In the genomic region with DNA sequence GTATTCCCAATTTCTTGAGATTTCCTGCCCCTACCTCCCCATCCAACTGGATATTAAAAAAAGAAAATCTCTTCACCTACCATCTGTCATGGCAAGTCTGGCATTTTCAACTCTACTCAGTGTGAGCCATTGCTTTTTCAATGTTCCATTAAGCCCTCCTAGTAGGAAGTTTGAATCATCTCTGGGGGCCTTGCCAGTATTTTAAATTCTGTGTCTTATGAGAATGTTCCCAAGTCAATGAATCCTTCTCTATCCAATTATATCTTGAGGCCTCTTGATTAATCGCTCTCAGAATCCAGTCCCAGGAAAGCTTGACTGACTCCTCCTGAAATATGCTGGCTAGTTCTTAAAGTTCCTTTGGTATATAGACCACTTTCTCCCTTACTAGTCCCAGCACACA, we compare ENCODE assay signal across 20 cellular contexts.
A peak's percentile ranks its signal among the peaks of the same experiment; 100 is the strongest.
DNase-seq lines count a peak whose midpoint lies in the region; ATAC-seq, FAIRE-seq and TF ChIP-seq lines count a peak whose summit lies in the region.
"Had no signal": no experiment of that assay in that cellular context is flagged by ENCODE, and none has a peak within 500 bp of the region (broad histone marks: within the 10 kb centered on the region; RNA-seq: fewer than 3 reads in every experiment).

No MANE protein-coding gene starts in this region.

- H3K4me3 ChIP-seq in IMR-90 (ENCODE audit: insufficient read depth, low read depth, low read length), result no peak overlapping the region
- H3K4me3 ChIP-seq in astrocyte (ENCODE audit: insufficient read depth, low read depth, low read length), result no peak overlapping the region
- no peak overlapping the region for H3K4me3 ChIP-seq in fibroblast of the aortic adventitia (ENCODE audit: low read depth, low read length)
- H3K4me3 ChIP-seq in thyroid gland (replicated peaks in 1 of 3), result no peak overlapping the region
- H3K4me3 ChIP-seq: BLaER1 had no signal

- H2AK5ac ChIP-seq in IMR-90 (ENCODE audit: low read depth, low read length), result no peak overlapping the region

- peaks cover 3% of the 10 kb centered on the region for H3K4me1 Mint-ChIP-seq in astrocyte (ENCODE audit: low read depth, unreplicated experiment)
- H3K4me1 Mint-ChIP-seq: CD14-positive monocyte; CD4-positive, alpha-beta memory T cell had no signal

- H3K9me3 Mint-ChIP-seq in astrocyte (ENCODE audit: unreplicated experiment), result peaks cover 13% of the 10 kb centered on the region
- H3K9me3 Mint-ChIP-seq in activated naive CD4-positive, alpha-beta T cell treated with anti-CD3 and anti-CD28 coated beads, Interleukin-2, amount 50 U/mL, for 72 hours, result peaks cover 0 to 4% of the 10 kb centered on the region in 2 donors

- H4K8ac ChIP-seq in IMR-90 (ENCODE audit: low read depth in 2 of 2, low read length in 2 of 2), result no peak overlapping the region

- H3K36me3 Mint-ChIP-seq in astrocyte (ENCODE audit: low read depth, unreplicated experiment), result no peaks in the 10 kb centered on the region
- no peaks in the 10 kb centered on the region for H3K36me3 Mint-ChIP-seq in activated naive CD4-positive, alpha-beta T cell treated with anti-CD3 and anti-CD28 coated beads, Interleukin-2, amount 50 U/mL, for 72 hours
- H3K36me3 Mint-ChIP-seq: CD14-positive monocyte; CD4-positive, alpha-beta memory T cell had no signal

- dilution Hi-C loops in IMR-90 (cut with HindIII; ENCODE audit: low sequenced_read_pairs, unreplicated experiment), result no loop called here

- BruUV-seq in IMR-90 (replicated peaks; lab: Mats Ljungman, UMichigan), result no TSS peak

- no peak overlapping the region for H4K91ac ChIP-seq in IMR-90 (ENCODE audit: insufficient read depth, low read depth, low read length)

- H3K9ac ChIP-seq in IMR-90 (ENCODE audit: low read depth, low read length) (no peak overlapping the region), astrocyte (ENCODE audit: low read length) (no peak overlapping the region)
- H3K9ac ChIP-seq: BLaER1 had no signal

- H2AK9ac ChIP-seq in IMR-90 (replicated peaks; ENCODE audit: low read depth, low read length, poor library complexity), result no peak overlapping the region

- H3K27me3 Mint-ChIP-seq in astrocyte (ENCODE audit: low read depth, unreplicated experiment), result no peaks in the 10 kb centered on the region

- no peak for ATAC-seq in IMR-90 (ENCODE audit: low read depth)
- ATAC-seq in activated naive CD4-positive, alpha-beta T cell treated with anti-CD3 and anti-CD28 coated beads, Interleukin-2, amount 50 U/mL, for 72 hours, result no peak
- ATAC-seq: HCT116, HepG2 had no signal

- H3K27ac Mint-ChIP-seq in astrocyte (ENCODE audit: unreplicated experiment), result no peak overlapping the region
- no peak overlapping the region for H3K27ac Mint-ChIP-seq in activated naive CD4-positive, alpha-beta T cell treated with anti-CD3 and anti-CD28 coated beads, Interleukin-2, amount 50 U/mL, for 72 hours
- H3K27ac Mint-ChIP-seq: CD14-positive monocyte; CD4-positive, alpha-beta memory T cell had no signal

- intact Hi-C loops in IMR-90 (cut with micrococcal nuclease), result no loop called here
- intact Hi-C loops in thyroid gland (cut with DNase I), result no loop called here

- H3K79me1 ChIP-seq in IMR-90 (ENCODE audit: low read depth in 1 of 2, low read length in 2 of 2), result no peaks in the 10 kb centered on the region

- no peak overlapping the region for H3K4ac ChIP-seq in IMR-90 (ENCODE audit: low read depth, low read length)

- H3K27me3 ChIP-seq in IMR-90 (ENCODE audit: control insufficient read depth, insufficient read depth, low read length) (no peaks in the 10 kb centered on the region), astrocyte (ENCODE audit: insufficient read depth, low read length) (no peaks in the 10 kb centered on the region), thyroid gland (no peaks in the 10 kb centered on the region)
- H3K27me3 ChIP-seq: BLaER1 had no signal

- H3K79me2 ChIP-seq in astrocyte (ENCODE audit: insufficient read depth, low read length), result no peaks in the 10 kb centered on the region

- FAIRE-seq in astrocyte (lab: Jason Lieb, UNC), result no peak
- FAIRE-seq: A204.1, HepG2 had no signal

- H3K14ac ChIP-seq in IMR-90 (replicated peaks; ENCODE audit: low read depth, low read length), result no peak overlapping the region

- H3K9me3 ChIP-seq in IMR-90 (ENCODE audit: control insufficient read depth, insufficient read depth, low read length) (peaks cover 2% of the 10 kb centered on the region; the same call in 1 of the 2 replicates), astrocyte (ENCODE audit: insufficient read depth, low read depth, low read length) (no peaks in the 10 kb centered on the region), thyroid gland (no peaks in the 10 kb centered on the region)

- no peaks in the 10 kb centered on the region for H3K9me1 ChIP-seq in IMR-90 (ENCODE audit: insufficient read depth, low read length)

- no peak overlapping the region for H3K4me3 Mint-ChIP-seq in astrocyte (ENCODE audit: unreplicated experiment)
- H3K4me3 Mint-ChIP-seq: CD14-positive monocyte; CD4-positive, alpha-beta memory T cell had no signal

- TF ChIP-seq RAD21 in IMR-90 (IDR thresholded peaks at IDR 0.05; ENCODE audit: low read length), result no peak

- in situ Hi-C loops in IMR-90 (cut with MboI; ENCODE audit: low sequenced_read_pairs), result no loop called here

- H2AFZ ChIP-seq in IMR-90 (replicated peaks; ENCODE audit: low read length, poor library complexity), result no peak overlapping the region
- no peak overlapping the region for H2AFZ ChIP-seq in astrocyte (ENCODE audit: low read depth, low read length)

- POLR2A ChIA-PET in IMR-90 (lab: Charles Lee; ENCODE audit: unreplicated experiment), result no interaction called here

- no peak overlapping the region for H2BK5ac ChIP-seq in IMR-90 (ENCODE audit: low read depth, low read length, poor library complexity, severe bottlenecking)

- H3K36me3 ChIP-seq in IMR-90 (ENCODE audit: control insufficient read depth, insufficient read depth, low read length) (no peaks in the 10 kb centered on the region), astrocyte (ENCODE audit: insufficient read depth, low read length) (no peaks in the 10 kb centered on the region), thyroid gland (no peaks in the 10 kb centered on the region)
- H3K36me3 ChIP-seq: BLaER1 had no signal

- H3K23ac ChIP-seq in IMR-90 (ENCODE audit: low read depth, low read length), result no peak overlapping the region

- no peak for TF ChIP-seq CTCF in IMR-90 (conservative IDR thresholded peaks at IDR 0.05; ENCODE audit: low read depth, low read length)
- TF ChIP-seq CTCF in astrocyte (IDR thresholded peaks at IDR 0.05; ENCODE audit: insufficient read depth, low read depth, low read length), result no peak
- TF ChIP-seq CTCF in fibroblast of the aortic adventitia (IDR thresholded peaks at IDR 0.05; ENCODE audit: insufficient read depth, low read length), result no peak
- TF ChIP-seq CTCF in thyroid gland (IDR thresholded peaks at IDR 0.05), result no peak

- CTCF ChIA-PET in IMR-90 (lab: Yijun Ruan, JAX), result no interaction called here

- H3K27ac ChIP-seq in IMR-90 (ENCODE audit: insufficient read depth, low read length), result no peak overlapping the region
- H3K27ac ChIP-seq in astrocyte (ENCODE audit: low read depth, low read length), result no peak overlapping the region
- H3K27ac ChIP-seq in thyroid gland, result no peak overlapping the region
- H3K27ac ChIP-seq: BLaER1 had no signal

- no peak overlapping the region for H2BK15ac ChIP-seq in IMR-90 (ENCODE audit: low read depth, low read length)

- no peak overlapping the region for H3K18ac ChIP-seq in IMR-90 (ENCODE audit: low read depth, low read length)

- H3K56ac ChIP-seq in IMR-90 (ENCODE audit: extremely low read depth, insufficient read depth, low read length), result no peak overlapping the region

- no peak overlapping the region for H2BK120ac ChIP-seq in IMR-90 (ENCODE audit: low read depth, low read length)

- H4K5ac ChIP-seq in IMR-90 (ENCODE audit: low read depth, low read length), result no peak overlapping the region

- TF ChIP-seq POLR2A in IMR-90 (IDR thresholded peaks at IDR 0.05; ENCODE audit: low read depth, low read length), result no peak
- TF ChIP-seq POLR2A in thyroid gland (IDR thresholded peaks at IDR 0.05), result no peak

- no CpG with 5 or more reads among the region's 1 CpG for WGBS in IMR-90 (ENCODE audit: extremely low coverage in 2 of 2, insufficient read length in 1 of 2), 2 experiments
- WGBS in thyroid gland, 2 donors, result 100% methylated on average over 1 of the region's 1 CpG

- H3K4me2 ChIP-seq in IMR-90 (ENCODE audit: low read depth, low read length) (no peak overlapping the region), astrocyte (ENCODE audit: low read length) (no peak overlapping the region)
- H3K4me2 ChIP-seq: BLaER1 had no signal

- peak; percentile 59 for DNase-seq in EH (ENCODE audit: low read depth)
- DNase-seq in IMR-90, result peak; percentile 40
- DNase-seq in astrocyte (ENCODE audit: low read depth), result peak; percentile 24
- peak; percentile 43 for DNase-seq in fibroblast of the aortic adventitia (ENCODE audit: low read depth)
- no peak for DNase-seq in thyroid gland
- DNase-seq in activated naive CD4-positive, alpha-beta T cell treated with anti-CD3 and anti-CD28 coated beads, Interleukin-2, amount 50 U/mL, for 72 hours (ENCODE audit: low spot score in 2 of 2), result no peak
- no peak for DNase-seq in NCI-H146 (lab: John Stamatoyannopoulos, UW)
- DNase-seq in NCI-H1048 (lab: John Stamatoyannopoulos, UW), result no peak
- DNase-seq: CD4-positive, alpha-beta memory T cell; DMS153; DMS79; GF-D8; GOT3; H7; KG1 had no signal

- H2BK20ac ChIP-seq in IMR-90 (ENCODE audit: low read depth, low read length), result no peak overlapping the region

- no peaks in the 10 kb centered on the region for H3K4me1 ChIP-seq in IMR-90 (ENCODE audit: control insufficient read depth, insufficient read depth, low read length)
- H3K4me1 ChIP-seq in astrocyte (ENCODE audit: insufficient read depth, low read length), result no peaks in the 10 kb centered on the region
- no peaks in the 10 kb centered on the region for H3K4me1 ChIP-seq in thyroid gland
- H3K4me1 ChIP-seq: BLaER1 had no signal

- H4K20me1 ChIP-seq in IMR-90 (ENCODE audit: insufficient read depth, low read length) (no peaks in the 10 kb centered on the region), astrocyte (ENCODE audit: insufficient read depth, low read length) (no peaks in the 10 kb centered on the region)
- H4K20me1 ChIP-seq: BLaER1 had no signal

TF ChIP-seq in IMR-90, 13 proteins besides CTCF, POLR2A, EP300 and RAD21:
- TF ChIP-seq BHLHE40 (IDR thresholded peaks at IDR 0.05; ENCODE audit: low read depth, low read length) (no peak), RFX5 (IDR thresholded peaks at IDR 0.05; ENCODE audit: low read depth, low read length) (no peak), CHD1 (IDR thresholded peaks at IDR 0.05; ENCODE audit: low read depth, low read length) (no peak), MAZ (IDR thresholded peaks at IDR 0.05; ENCODE audit: borderline replicate concordance, low read depth, low read length) (no peak), MAFK (IDR thresholded peaks at IDR 0.05; ENCODE audit: low read depth, low read length) (no peak), NFE2L2 (IDR thresholded peaks at IDR 0.05; ENCODE audit: low read depth, low read length) (no peak), MXI1 (IDR thresholded peaks at IDR 0.05; ENCODE audit: borderline replicate concordance, low read depth, low read length) (no peak), CEBPB (IDR thresholded peaks at IDR 0.05; ENCODE audit: low read depth, low read length) (no peak)
TF ChIP-seq in IMR-90: peak in this region for 0.

Comparison
In these comparisons a context has a peak if more than half of its experiments do, and no peak if none do; other contexts are left out.
1. DNase-seq: peak in EH (single experiment), IMR-90 (single experiment), astrocyte (single experiment) and fibroblast of the aortic adventitia (single experiment); none in thyroid gland (0 of 2), activated naive CD4-positive, alpha-beta T cell treated with anti-CD3 and anti-CD28 coated beads, Interleukin-2, amount 50 U/mL, for 72 hours (0 of 2), NCI-H146 (single experiment) and NCI-H1048 (single experiment).